ENCODE assay signal across 9 cellular contexts in genomic region chr7:99498546-99498944, GRCh38. TPM values are rescaled to one million over a fixed set of nuclear protein-coding genes. Genes with fewer than 3 reads are reported as not detected.
A peak's percentile ranks its signal among the peaks of the same experiment; 100 is the strongest.
DNase-seq lines count a peak whose midpoint lies in the region; ATAC-seq, FAIRE-seq and TF ChIP-seq lines count a peak whose summit lies in the region.
"Had no signal": no experiment of that assay in that cellular context is flagged by ENCODE, and none has a peak within 500 bp of the region (broad histone marks: within the 10 kb centered on the region; RNA-seq: fewer than 3 reads in every experiment).

No MANE protein-coding gene starts in this region.

- DNase-seq in activated T-cell treated with anti-CD3 and anti-CD28 coated beads, Interleukin-2, amount 50 U/mL, for 24 hours: no peak
- DNase-seq in activated T-cell treated with anti-CD3 and anti-CD28 coated beads for 4 hours: no peak
- no peak for DNase-seq in activated CD8-positive, alpha-beta T cell treated with anti-CD3 and anti-CD28 coated beads, Interleukin-2, amount 10 ng/mL, durations not matched to agents 7 days and 5 days
- DNase-seq in kidney: no peak
- DNase-seq in thoracic aorta (ENCODE audit: low spot score): no peak
- no peak for DNase-seq in effector CD4-positive, alpha-beta T cell
- DNase-seq: EL had no signal

- H3K4me1 ChIP-seq in kidney (ENCODE audit: control insufficient read depth in 1 of 2, insufficient read depth in 1 of 2, low read depth in 1 of 2, low read length in 2 of 2): peaks cover 8 to 14% of the 10 kb centered on the region in 2 donors
- H3K4me1 ChIP-seq in thoracic aorta (ENCODE audit: control insufficient read depth in 1 of 2, low read depth in 2 of 2): peaks cover 24 to 28% of the 10 kb centered on the region in 2 donors

- H3K36me3 Mint-ChIP-seq in activated T-cell treated with anti-CD3 and anti-CD28 coated beads, Interleukin-2, amount 50 U/mL, for 24 hours (ENCODE audit: low read depth): peaks cover 69% of the 10 kb centered on the region
- peaks cover 70% of the 10 kb centered on the region for H3K36me3 Mint-ChIP-seq in activated CD8-positive, alpha-beta T cell treated with anti-CD3 and anti-CD28 coated beads, Interleukin-2, amount 10 ng/mL, durations not matched to agents 7 days and 5 days (ENCODE audit: low read depth)

- no peak for FAIRE-seq in kidney (lab: Jason Lieb, UNC)

- H3K4me1 Mint-ChIP-seq in activated T-cell treated with anti-CD3 and anti-CD28 coated beads, Interleukin-2, amount 50 U/mL, for 24 hours (ENCODE audit: low read depth): peaks cover 30% of the 10 kb centered on the region
- H3K4me1 Mint-ChIP-seq in activated CD8-positive, alpha-beta T cell treated with anti-CD3 and anti-CD28 coated beads, Interleukin-2, amount 10 ng/mL, durations not matched to agents 7 days and 5 days (ENCODE audit: low read depth): peaks cover 24% of the 10 kb centered on the region

- H3K27ac ChIP-seq in kidney (ENCODE audit: low read depth in 2 of 2, low read length in 2 of 2): no peak overlapping the region
- H3K27ac ChIP-seq in thoracic aorta: no peak overlapping the region

- peak overlapping the region; percentile 82 for H3K4me3 ChIP-seq in kidney (ENCODE audit: low read length in 2 of 2)
- peak overlapping the region; percentile 88 for H3K4me3 ChIP-seq in thoracic aorta

- peak overlapping the region; percentile 100 for H3K4me3 Mint-ChIP-seq in activated T-cell treated with anti-CD3 and anti-CD28 coated beads, Interleukin-2, amount 50 U/mL, for 24 hours
- H3K4me3 Mint-ChIP-seq in activated CD8-positive, alpha-beta T cell treated with anti-CD3 and anti-CD28 coated beads, Interleukin-2, amount 10 ng/mL, durations not matched to agents 7 days and 5 days: peak overlapping the region; percentile 93

- H3K9me3 Mint-ChIP-seq in activated T-cell treated with anti-CD3 and anti-CD28 coated beads, Interleukin-2, amount 50 U/mL, for 24 hours: peaks cover 12% of the 10 kb centered on the region
- H3K9me3 Mint-ChIP-seq in activated CD8-positive, alpha-beta T cell treated with anti-CD3 and anti-CD28 coated beads, Interleukin-2, amount 10 ng/mL, durations not matched to agents 7 days and 5 days (ENCODE audit: insufficient read depth): peaks cover 10% of the 10 kb centered on the region

- peak overlapping the region in 1 of 2 donors; percentile 71 for H3K9ac ChIP-seq in kidney (ENCODE audit: low read length in 2 of 2)

- no peak for TF ChIP-seq CTCF in kidney (IDR thresholded peaks at IDR 0.05; ENCODE audit: borderline replicate concordance, extremely low read depth, insufficient read depth)
- TF ChIP-seq CTCF in thoracic aorta (IDR thresholded peaks at IDR 0.05): no peak

- intact Hi-C loops in kidney (cut with DNase I): no loop called here

- POLR2A ChIA-PET in activated CD8-positive, alpha-beta T cell treated with anti-CD3 and anti-CD28 coated beads, Interleukin-2, amount 10 ng/mL, durations not matched to agents 7 days and 5 days (lab: Charles Lee): interaction anchor here (1.1 to 3.9 kb wide), 2 partner anchors 27 to 59 kb away, joined by 4 to 57 read pairs; partner anchors contain the start of gene ZNF655

- H3K9me3 ChIP-seq in kidney (ENCODE audit: control insufficient read depth in 1 of 2, low read length in 2 of 2) (peaks cover 0 to 9% of the 10 kb centered on the region in 2 donors), thoracic aorta (peaks cover 13% of the 10 kb centered on the region)

- H3K27me3 Mint-ChIP-seq in activated T-cell treated with anti-CD3 and anti-CD28 coated beads, Interleukin-2, amount 50 U/mL, for 24 hours: no peaks in the 10 kb centered on the region
- H3K27me3 Mint-ChIP-seq in activated CD8-positive, alpha-beta T cell treated with anti-CD3 and anti-CD28 coated beads, Interleukin-2, amount 10 ng/mL, durations not matched to agents 7 days and 5 days (ENCODE audit: low read depth): no peaks in the 10 kb centered on the region

- peaks cover 10 to 11% of the 10 kb centered on the region in 2 donors for H3K36me3 ChIP-seq in kidney (ENCODE audit: control insufficient read depth in 1 of 2, insufficient read depth in 2 of 2, low read length in 2 of 2)
- H3K36me3 ChIP-seq in thoracic aorta: peaks cover 14% of the 10 kb centered on the region

- CTCF ChIA-PET in activated CD8-positive, alpha-beta T cell treated with anti-CD3 and anti-CD28 coated beads, Interleukin-2, amount 10 ng/mL, durations not matched to agents 7 days and 5 days (lab: Charles Lee): no interaction called here

- no peak for ATAC-seq in activated CD8-positive, alpha-beta T cell treated with anti-CD3 and anti-CD28 coated beads, Interleukin-2, amount 10 ng/mL, durations not matched to agents 7 days and 5 days
- ATAC-seq in thoracic aorta (ENCODE audit: insufficient number of reproducible peaks, low FRiP score, low read depth): no peak
- ATAC-seq in HG03571 (IDR thresholded peaks at IDR 0.05; ENCODE audit: unreplicated experiment): no peak
- ATAC-seq in GM21529 (IDR thresholded peaks at IDR 0.05; ENCODE audit: unreplicated experiment): no peak

- peak overlapping the region; percentile 100 for H3K27ac Mint-ChIP-seq in activated T-cell treated with anti-CD3 and anti-CD28 coated beads, Interleukin-2, amount 50 U/mL, for 24 hours
- peak overlapping the region; percentile 99 for H3K27ac Mint-ChIP-seq in activated CD8-positive, alpha-beta T cell treated with anti-CD3 and anti-CD28 coated beads, Interleukin-2, amount 10 ng/mL, durations not matched to agents 7 days and 5 days

- no peaks in the 10 kb centered on the region for H3K27me3 ChIP-seq in thoracic aorta (replicated peaks; ENCODE audit: insufficient read depth)

RNA-seq across cellular contexts. Expression of gene ZNF394, which starts 1.5 kb away (rescaled TPM):
- 10 to 100 TPM; 48.3 to 58.1 TPM for total RNA-seq in activated CD8-positive, alpha-beta T cell treated with anti-CD3 and anti-CD28 coated beads, Interleukin-2, amount 10 ng/mL, durations not matched to agents 7 days and 5 days
- 33.6 TPM for total RNA-seq in kidney
- 15.7 TPM for polyA plus RNA-seq in kidney (ENCODE audit: insufficient read depth, low read depth, low replicate concordance)
- 10 to 100 TPM; 28.4 to 54.9 TPM for total RNA-seq in thoracic aorta

RNA-seq across cellular contexts. Expression of gene ZKSCAN5, which starts 5.9 kb away (rescaled TPM):
- total RNA-seq in activated CD8-positive, alpha-beta T cell treated with anti-CD3 and anti-CD28 coated beads, Interleukin-2, amount 10 ng/mL, durations not matched to agents 7 days and 5 days: 10 to 100 TPM; 13.9 TPM
- total RNA-seq in kidney (9.1 TPM), thoracic aorta (10 to 100 TPM in 1 of 2 donors, 1 to 10 TPM in 1; 5.1 to 10.2 TPM)
- polyA plus RNA-seq in kidney (ENCODE audit: insufficient read depth, low read depth, low replicate concordance): 4.6 TPM

RNA-seq across cellular contexts. Expression of gene ZNF789, which starts 25.9 kb away (rescaled TPM):
- 10 to 100 TPM; 21.5 to 24.2 TPM for total RNA-seq in activated CD8-positive, alpha-beta T cell treated with anti-CD3 and anti-CD28 coated beads, Interleukin-2, amount 10 ng/mL, durations not matched to agents 7 days and 5 days
- 14.8 TPM for total RNA-seq in kidney
- polyA plus RNA-seq in kidney (ENCODE audit: insufficient read depth, low read depth, low replicate concordance): 10.6 TPM
- total RNA-seq in thoracic aorta: 10 to 100 TPM in 1 of 2 donors, 1 to 10 TPM in 1; 3.5 to 12.4 TPM

RNA-seq across cellular contexts. Expression of gene ATP5MF, which starts 32.6 kb away (rescaled TPM):
- 100 to 1,000 TPM; 437 to 479 TPM for total RNA-seq in activated CD8-positive, alpha-beta T cell treated with anti-CD3 and anti-CD28 coated beads, Interleukin-2, amount 10 ng/mL, durations not matched to agents 7 days and 5 days
- total RNA-seq in kidney (225 TPM), thoracic aorta (100 to 1,000 TPM; 137 to 776 TPM)
- 1,292 TPM for polyA plus RNA-seq in kidney (ENCODE audit: insufficient read depth, low read depth, low replicate concordance)

RNA-seq across cellular contexts. Expression of gene FAM200A, which starts 53.4 kb away (rescaled TPM):
- 1 to 10 TPM; 5.1 to 5.4 TPM for total RNA-seq in activated CD8-positive, alpha-beta T cell treated with anti-CD3 and anti-CD28 coated beads, Interleukin-2, amount 10 ng/mL, durations not matched to agents 7 days and 5 days
- total RNA-seq in kidney (6.8 TPM), thoracic aorta (1 to 10 TPM; 3.1 to 4.3 TPM)
- 6.9 TPM for polyA plus RNA-seq in kidney (ENCODE audit: insufficient read depth, low read depth, low replicate concordance)
